In the genomic region with DNA sequence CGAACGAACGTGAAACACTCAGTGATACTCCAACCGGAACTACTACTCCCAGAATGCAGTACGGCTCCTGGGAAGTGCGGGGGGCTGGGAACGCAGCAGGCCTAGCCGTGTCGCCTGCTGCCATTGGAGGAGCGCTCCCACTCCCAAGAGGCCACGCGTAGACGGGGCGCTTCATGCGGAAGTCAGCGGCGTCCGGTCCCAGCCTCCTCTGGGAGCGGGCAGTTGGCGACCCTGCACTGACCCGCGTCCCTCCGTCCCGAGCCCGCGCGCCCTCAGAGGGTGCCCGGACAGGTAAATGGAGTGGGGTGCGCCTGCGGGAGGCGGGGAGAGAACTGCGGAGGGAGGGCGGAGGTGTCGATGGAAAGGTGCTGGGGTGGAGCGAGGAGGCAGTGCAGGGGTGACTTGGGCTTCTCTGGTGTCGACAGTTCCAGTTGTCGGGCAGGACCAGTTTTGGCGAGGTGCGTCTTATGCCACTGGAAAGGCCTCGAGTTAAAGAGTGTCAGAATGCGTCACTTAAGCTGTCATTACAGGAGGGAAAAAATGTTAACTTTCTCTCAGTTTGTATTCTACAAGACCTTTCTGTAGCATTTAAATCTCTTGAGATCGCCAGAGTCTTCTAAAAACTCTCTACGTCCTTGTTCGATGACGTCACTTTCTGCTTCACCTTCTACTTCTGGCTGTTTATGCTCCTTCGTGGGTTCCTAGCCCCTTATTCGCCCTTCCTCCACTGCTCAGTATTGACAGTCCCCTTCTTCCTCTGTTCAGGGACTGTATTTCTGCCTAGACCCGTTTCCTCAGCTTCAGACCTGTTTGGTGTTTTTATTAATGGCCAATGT, we compare ENCODE assay signal across 8 cellular contexts. TPM values are rescaled to one million over a fixed set of nuclear protein-coding genes. Genes with fewer than 3 reads are reported as not detected.
DNase-seq lines count a peak whose midpoint lies in the region; ATAC-seq, FAIRE-seq and TF ChIP-seq lines count a peak whose summit lies in the region.

A gene with protein sequence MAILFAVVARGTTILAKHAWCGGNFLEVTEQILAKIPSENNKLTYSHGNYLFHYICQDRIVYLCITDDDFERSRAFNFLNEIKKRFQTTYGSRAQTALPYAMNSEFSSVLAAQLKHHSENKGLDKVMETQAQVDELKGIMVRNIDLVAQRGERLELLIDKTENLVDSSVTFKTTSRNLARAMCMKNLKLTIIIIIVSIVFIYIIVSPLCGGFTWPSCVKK (plus strand): TSS at position 188 of the 836 bp plus-strand sequence. CDS start 8,122 bp downstream, outside the sequence.

- peak; percentile 94 for FAIRE-seq in GM19239 (lab: Jason Lieb, UNC)

- DNase-seq in BJ (ENCODE audit: low read depth) (peak; percentile 51), GM19239 (ENCODE audit: insufficient read length, low spot score) (peak; percentile 21), NCI-H510A treated with DMSO at 0.1 percent for 48 hours (lab: John Stamatoyannopoulos, UW) (peak; percentile 78), left kidney (ENCODE audit: low read depth, low spot score) (peak; percentile 95)
- DNase-seq in activated CD4-positive, alpha-beta T cell treated with anti-CD3 and anti-CD28 coated beads for 4 hours = peak; percentile 73 to 75
- DNase-seq in stimulated activated CD4-positive, alpha-beta T cell treated with anti-CD3 and anti-CD28 coated beads, Interleukin-1b, Interleukin-23, amount 100 ng/mL, for 48 hours = peak; percentile 84

- no peak for TF ChIP-seq CTCF in BJ (IDR thresholded peaks at IDR 0.05; ENCODE audit: insufficient read depth, low read depth, low read length)

- peak within 1 kb of the TSS; percentile 61 for H3K4me3 ChIP-seq in BJ (ENCODE audit: low read depth, low read length)

- H3K27me3 ChIP-seq in BJ (ENCODE audit: control insufficient read depth, insufficient read depth, low read length) = no peaks in the 10 kb centered on the region

- POLR2A ChIA-PET in BJ (lab: Charles Lee) = no interaction called here

- H3K27ac ChIP-seq in cingulate gyrus (ENCODE audit: low read depth, low read length) = peak within 1 kb of the TSS; percentile 63

- peak; percentile 93 for ATAC-seq in HG03442 (IDR thresholded peaks at IDR 0.05; ENCODE audit: unreplicated experiment)

- no peaks in the 10 kb centered on the region for H3K36me3 ChIP-seq in BJ (ENCODE audit: control insufficient read depth, insufficient read depth, low read length)

- CTCF ChIA-PET in BJ (lab: Yijun Ruan, JAX) = no interaction called here

RNA-seq across cellular contexts. Expression of the gene that starts here (rescaled TPM):
- polyA plus RNA-seq in BJ (2011; rRNA removed) = 28.1 and 54.9 TPM in 2 replicates
- polyA minus RNA-seq in BJ (2011; rRNA and poly(A)+ RNA removed) = 14.6 and 15.5 TPM in 2 replicates

Comparison
In these comparisons a context has a peak if more than half of its experiments do, and no peak if none do; other contexts are left out.
1. Peak in every context shown above with its lines: DNase-seq, ATAC-seq, H3K4me3 ChIP-seq and H3K27ac ChIP-seq.
2. DNase-seq: peak in every context shown above with its lines; median percentile 95 in left kidney; 84 in stimulated activated CD4-positive, alpha-beta T cell treated with anti-CD3 and anti-CD28 coated beads, Interleukin-1b, Interleukin-23, amount 100 ng/mL, for 48 hours; 78 in NCI-H510A treated with DMSO at 0.1 percent for 48 hours; 74 in activated CD4-positive, alpha-beta T cell treated with anti-CD3 and anti-CD28 coated beads for 4 hours; 51 in BJ; 21 in GM19239.